ENCODE assay signal across 1 cellular context in genomic region chr2:28433935-28434599, GRCh38.
TF ChIP-seq lines count a peak whose summit lies in the region.

No MANE protein-coding gene starts in this region.

TF ChIP-seq in K562, 482 proteins besides CTCF, POLR2A, EP300 and RAD21 (continued from another document):
- TF ChIP-seq RNF219 (CRISPR knock-in tag; IDR thresholded peaks at IDR 0.05) (no peak), CBX1 (IDR thresholded peaks at IDR 0.05; ENCODE audit: low read depth) (no peak), TRIM24 (IDR thresholded peaks at IDR 0.05) (peak in 1 of 2 experiments; percentile 34; a peak in 1 of 4 replicates), ZBTB17 (CRISPR knock-in tag; IDR thresholded peaks at IDR 0.05) (no peak), EWSR1 (IDR thresholded peaks at IDR 0.05; ENCODE audit: borderline replicate concordance, low read depth, partially characterized antibody) (no peak), THRA (IDR thresholded peaks at IDR 0.05) (no peak), C11orf30 (IDR thresholded peaks at IDR 0.05; ENCODE audit: low read depth) (peak; percentile 86), MAFF (IDR thresholded peaks at IDR 0.05; ENCODE audit: low read length) (peak; percentile 82), AFF1 (IDR thresholded peaks at IDR 0.05; ENCODE audit: low read depth in 1 of 2, partially characterized antibody in 2 of 2) (peak in 1 of 2 experiments; percentile 95), ZNF384 (IDR thresholded peaks at IDR 0.05; ENCODE audit: low read depth, low read length) (no peak), PTTG1 (tag; IDR thresholded peaks at IDR 0.05; ENCODE audit: low read depth) (no peak), ETV1 (tag; conservative IDR thresholded peaks at IDR 0.05; ENCODE audit: low read depth) (no peak), WHSC1 (IDR thresholded peaks at IDR 0.05; ENCODE audit: low read length) (no peak), KHSRP (IDR thresholded peaks at IDR 0.05) (no peak), HDAC3 (IDR thresholded peaks at IDR 0.05; ENCODE audit: borderline replicate concordance, partially characterized antibody) (no peak), GTF2F1 (IDR thresholded peaks at IDR 0.05; ENCODE audit: low read depth, low read length) (no peak), PHB2 (IDR thresholded peaks at IDR 0.05; ENCODE audit: low read depth) (no peak), ADNP (tag; IDR thresholded peaks at IDR 0.05) (no peak), BRF2 (IDR thresholded peaks at IDR 0.05; ENCODE audit: borderline replicate concordance, insufficient read depth, insufficient read length) (no peak), GTF2B (IDR thresholded peaks at IDR 0.05; ENCODE audit: extremely low read depth, insufficient read length) (no peak), HDAC2 (IDR thresholded peaks at IDR 0.05) (no peak), LEF1 (IDR thresholded peaks at IDR 0.05) (no peak), SAFB2 (IDR thresholded peaks at IDR 0.05; ENCODE audit: borderline replicate concordance, low read depth, low read length, severe bottlenecking) (no peak), ZBTB33 (CRISPR knock-in tag; IDR thresholded peaks at IDR 0.05) (no peak), HIVEP1 (CRISPR knock-in tag; IDR thresholded peaks at IDR 0.05) (no peak), ZKSCAN8 (CRISPR knock-in tag; IDR thresholded peaks at IDR 0.05) (no peak), ZBTB8A (IDR thresholded peaks at IDR 0.05; ENCODE audit: partially characterized antibody) (no peak), HMGXB4 (CRISPR knock-in tag; IDR thresholded peaks at IDR 0.05) (no peak), SRSF1 (IDR thresholded peaks at IDR 0.05; ENCODE audit: low read depth, low read length) (no peak), NFE2L1 (tag; IDR thresholded peaks at IDR 0.05; ENCODE audit: borderline replicate concordance, low read depth) (peak; percentile 66), ELK1 (CRISPR knock-in tag; IDR thresholded peaks at IDR 0.05) (no peak), MAFG (tag; conservative IDR thresholded peaks at IDR 0.05) (peak; percentile 86), NBN (IDR thresholded peaks at IDR 0.05; ENCODE audit: low read depth) (no peak), CEBPG (CRISPR knock-in tag; IDR thresholded peaks at IDR 0.05) (no peak), CEBPG (tag; conservative IDR thresholded peaks at IDR 0.05 in 1 of 2, IDR thresholded peaks at IDR 0.05 in 1 of 2) (no peak), NFE2 (IDR thresholded peaks at IDR 0.05; ENCODE audit: low read depth) (peak; percentile 75), CBX3 (IDR thresholded peaks at IDR 0.05; ENCODE audit: borderline replicate concordance in 1 of 2, low read length in 2 of 2) (no peak), KAT7 (CRISPR knock-in tag; IDR thresholded peaks at IDR 0.05; ENCODE audit: borderline replicate concordance) (no peak), POLR3G (IDR thresholded peaks at IDR 0.05; ENCODE audit: extremely low read depth, insufficient read length, insufficient replicate concordance) (no peak)
- TF ChIP-seq, protein P1, sequence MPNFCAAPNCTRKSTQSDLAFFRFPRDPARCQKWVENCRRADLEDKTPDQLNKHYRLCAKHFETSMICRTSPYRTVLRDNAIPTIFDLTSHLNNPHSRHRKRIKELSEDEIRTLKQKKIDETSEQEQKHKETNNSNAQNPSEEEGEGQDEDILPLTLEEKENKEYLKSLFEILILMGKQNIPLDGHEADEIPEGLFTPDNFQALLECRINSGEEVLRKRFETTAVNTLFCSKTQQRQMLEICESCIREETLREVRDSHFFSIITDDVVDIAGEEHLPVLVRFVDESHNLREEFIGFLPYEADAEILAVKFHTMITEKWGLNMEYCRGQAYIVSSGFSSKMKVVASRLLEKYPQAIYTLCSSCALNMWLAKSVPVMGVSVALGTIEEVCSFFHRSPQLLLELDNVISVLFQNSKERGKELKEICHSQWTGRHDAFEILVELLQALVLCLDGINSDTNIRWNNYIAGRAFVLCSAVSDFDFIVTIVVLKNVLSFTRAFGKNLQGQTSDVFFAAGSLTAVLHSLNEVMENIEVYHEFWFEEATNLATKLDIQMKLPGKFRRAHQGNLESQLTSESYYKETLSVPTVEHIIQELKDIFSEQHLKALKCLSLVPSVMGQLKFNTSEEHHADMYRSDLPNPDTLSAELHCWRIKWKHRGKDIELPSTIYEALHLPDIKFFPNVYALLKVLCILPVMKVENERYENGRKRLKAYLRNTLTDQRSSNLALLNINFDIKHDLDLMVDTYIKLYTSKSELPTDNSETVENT (CRISPR knock-in tag; IDR thresholded peaks at IDR 0.05), result no peak
TF ChIP-seq in K562: peak in this region for 10.
